In genomic region chr1:23368562-23369334, GRCh38 we compare ENCODE assay signal across 8 cellular contexts. TPM values are rescaled to one million over a fixed set of nuclear protein-coding genes. Genes with fewer than 3 reads are reported as not detected.
DNase-seq lines count a peak whose midpoint lies in the region; TF ChIP-seq lines count a peak whose summit lies in the region.

No MANE protein-coding gene starts in this region.

- no peaks in the 10 kb centered on the region for H3K27me3 ChIP-seq in HAP-1 (ENCODE audit: low read depth)
- no peaks in the 10 kb centered on the region for H3K27me3 ChIP-seq in MG63
- no peaks in the 10 kb centered on the region for H3K27me3 ChIP-seq in neutrophil

- peak; percentile 61 for TF ChIP-seq CTCF in neutrophil (IDR thresholded peaks at IDR 0.05)

- peaks cover 31% of the 10 kb centered on the region for H3K4me1 ChIP-seq in HAP-1
- peaks cover 19 to 21% of the 10 kb centered on the region in 2 experiments for H3K4me1 ChIP-seq in neutrophil (ENCODE audit: control insufficient read depth in 1 of 2, insufficient read depth in 1 of 2, low read depth in 1 of 2, low read length in 1 of 2)

- DNase-seq in GF-D8 (lab: John Stamatoyannopoulos, UW): peak; percentile 77
- DNase-seq in HAP-1 (ENCODE audit: low spot score in 2 of 2): peak; percentile 94 to 95
- DNase-seq in MG63: peak; percentile 93
- DNase-seq in SHP77 treated with DMSO at 0.1 percent for 48 hours (lab: John Stamatoyannopoulos, UW): peak; percentile 60
- DNase-seq in activated naive CD4-positive, alpha-beta T cell (lab: John Stamatoyannopoulos, UW): peak; percentile 68 to 80 (median 69)
- peak; percentile 88 for DNase-seq in foreskin melanocyte
- peak; percentile 51 to 97 (median 83) for DNase-seq in substantia nigra (lab: John Stamatoyannopoulos, UW)

- H3K4me3 ChIP-seq in HAP-1: peak overlapping the region; percentile 84
- peak overlapping the region; percentile 74 for H3K4me3 ChIP-seq in MG63
- peak overlapping the region; percentile 99 to 100 for H3K4me3 ChIP-seq in neutrophil (ENCODE audit: low read depth in 1 of 2, low read length in 1 of 2)

- peak overlapping the region; percentile 85 for H3K27ac ChIP-seq in neutrophil
- H3K27ac ChIP-seq in substantia nigra (ENCODE audit: low read depth, low read length, poor library complexity, severe bottlenecking): peak overlapping the region; percentile 99

- H3K9me3 ChIP-seq in HAP-1: peaks cover 4% of the 10 kb centered on the region
- H3K9me3 ChIP-seq in MG63: peaks cover 29% of the 10 kb centered on the region
- H3K9me3 ChIP-seq in neutrophil: no peaks in the 10 kb centered on the region

- in situ Hi-C loops in HAP-1 (cut with MboI; ENCODE audit: low sequenced_read_pairs): no loop called here

- H3K36me3 ChIP-seq in HAP-1 (replicated peaks): peaks cover 30% of the 10 kb centered on the region
- peaks cover 36% of the 10 kb centered on the region for H3K36me3 ChIP-seq in MG63
- H3K36me3 ChIP-seq in neutrophil: no peaks in the 10 kb centered on the region

RNA-seq across cellular contexts. Expression of gene ZNF436, which starts 0.9 kb away (rescaled TPM):
- 9.0 TPM in 2 replicates for total RNA-seq in MG63 (2014; rRNA removed; shearing (Covaris generic); ENCODE audit: low replicate concordance)

RNA-seq across cellular contexts. Expression of gene HNRNPR, which starts 24.7 kb away (rescaled TPM):
- total RNA-seq in MG63 (2014; rRNA removed; shearing (Covaris generic); ENCODE audit: low replicate concordance): 149 and 159 TPM in 2 replicates

RNA-seq across cellular contexts. Expression of gene TCEA3, which starts 55.8 kb away (rescaled TPM):
- not detected in 2 replicates for total RNA-seq in MG63 (2014; rRNA removed; shearing (Covaris generic); ENCODE audit: low replicate concordance)

Comparison
In these comparisons a context has a peak if more than half of its experiments do, and no peak if none do; other contexts are left out.
1. Peak in every context shown above with its lines: DNase-seq, H3K4me3 ChIP-seq and H3K27ac ChIP-seq.